In genomic region chr15:45439521-45439931, GRCh38 we compare ENCODE assay signal across 1 cellular context.
TF ChIP-seq lines count a peak whose summit lies in the region.

No MANE protein-coding gene starts in this region.

TF ChIP-seq in HCT116, 20 proteins besides CTCF, POLR2A, EP300 and RAD21 (continued from another document):
- TF ChIP-seq ZBTB33 (IDR thresholded peaks at IDR 0.05; ENCODE audit: extremely low read depth, insufficient replicate concordance, low read length) (no peak), ZNF274 (IDR thresholded peaks at IDR 0.05; ENCODE audit: low read depth, low read length) (no peak), EZH2phosphoT487 (IDR thresholded peaks at IDR 0.05; ENCODE audit: borderline replicate concordance) (no peak), ZFX (IDR thresholded peaks at IDR 0.05) (no peak), SRF (IDR thresholded peaks at IDR 0.05; ENCODE audit: low read depth) (no peak), POLR2AphosphoS5 (IDR thresholded peaks at IDR 0.05; ENCODE audit: low read depth, low read length) (no peak), CEBPB (IDR thresholded peaks at IDR 0.05; ENCODE audit: low read depth) (no peak), ELF1 (IDR thresholded peaks at IDR 0.05; ENCODE audit: borderline replicate concordance, low read depth) (no peak), ATF3 (IDR thresholded peaks at IDR 0.05) (no peak), CBX3 (IDR thresholded peaks at IDR 0.05; ENCODE audit: low read depth) (no peak), SIN3A (IDR thresholded peaks at IDR 0.05; ENCODE audit: low read depth) (no peak), TCF7L2 (IDR thresholded peaks at IDR 0.05; ENCODE audit: borderline replicate concordance, extremely low read depth, insufficient read depth, insufficient read length) (no peak)
